Comparison of ENCODE assay signal across 9 cellular contexts in genomic region chr2:209771474-209772292, GRCh38. TPM values are rescaled to one million over a fixed set of nuclear protein-coding genes. Genes with fewer than 3 reads are reported as not detected.
DNase-seq lines count a peak whose midpoint lies in the region; ATAC-seq, FAIRE-seq and TF ChIP-seq lines count a peak whose summit lies in the region.
"Had no signal": no experiment of that assay in that cellular context is flagged by ENCODE, and none has a peak within 500 bp of the region (broad histone marks: within the 10 kb centered on the region; RNA-seq: fewer than 3 reads in every experiment).

TSS of gene UNC80 (plus strand) at chr2:209771832. CDS start at chr2:209772073, 241 bp downstream.

- H3K9me3 ChIP-seq in endothelial cell of umbilical vein (replicated peaks; ENCODE audit: control insufficient read depth, insufficient read depth, low read length) (no peaks in the 10 kb centered on the region), subcutaneous abdominal adipose tissue (ENCODE audit: control insufficient read depth in 5 of 5, low read length in 5 of 5) (no peaks in the 10 kb centered on the region)
- H3K9me3 ChIP-seq: Caco-2 had no signal

- H3K36me3 Mint-ChIP-seq in activated CD4-positive, alpha-beta T cell treated with anti-CD3 and anti-CD28 coated beads for 36 hours (ENCODE audit: low read depth), result no peaks in the 10 kb centered on the region
- no peaks in the 10 kb centered on the region for H3K36me3 Mint-ChIP-seq in HFFc6 (ENCODE audit: low read depth)

- H3K4me1 ChIP-seq in endothelial cell of umbilical vein (ENCODE audit: control insufficient read depth, extremely low read depth, insufficient read depth, low read length) (peaks cover 3% of the 10 kb centered on the region), subcutaneous abdominal adipose tissue (ENCODE audit: control insufficient read depth in 5 of 5, insufficient read depth in 5 of 5, low read length in 5 of 5) (peaks cover 0 to 7% (median 5%) of the 10 kb centered on the region in 5 donors)
- H3K4me1 ChIP-seq: Caco-2 had no signal

- POLR2A ChIA-PET in activated CD4-positive, alpha-beta T cell treated with anti-CD3 and anti-CD28 coated beads for 36 hours (lab: Charles Lee), result no interaction called here
- POLR2A ChIA-PET in endothelial cell of umbilical vein (lab: Charles Lee), result no interaction called here

- H3K9ac ChIP-seq in endothelial cell of umbilical vein (replicated peaks; ENCODE audit: extremely low read depth, insufficient read depth, low read length) (no peak within 1 kb of the TSS), subcutaneous abdominal adipose tissue (ENCODE audit: low read length in 5 of 5) (no peak within 1 kb of the TSS)

- no peak within 1 kb of the TSS for H3K4me3 Mint-ChIP-seq in activated CD4-positive, alpha-beta T cell treated with anti-CD3 and anti-CD28 coated beads for 36 hours
- no peak within 1 kb of the TSS for H3K4me3 Mint-ChIP-seq in HFFc6

- no peak for TF ChIP-seq POLR2A in endothelial cell of umbilical vein (IDR thresholded peaks at IDR 0.05; ENCODE audit: low read depth, low read length)

- no peak within 1 kb of the TSS for H3K27ac Mint-ChIP-seq in activated CD4-positive, alpha-beta T cell treated with anti-CD3 and anti-CD28 coated beads for 36 hours
- H3K27ac Mint-ChIP-seq in HFFc6, result no peak within 1 kb of the TSS

- ATAC-seq in activated CD4-positive, alpha-beta T cell treated with anti-CD3 and anti-CD28 coated beads for 36 hours, result no peak

- no peaks in the 10 kb centered on the region for H4K20me1 ChIP-seq in endothelial cell of umbilical vein (replicated peaks; ENCODE audit: control insufficient read depth, extremely low read depth, insufficient read depth, low read length)

- H3K4me3 ChIP-seq in endothelial cell of umbilical vein (replicated peaks in 1 of 3; ENCODE audit: insufficient read depth in 1 of 3, low read depth in 1 of 3, low read length in 3 of 3) (peak within 1 kb of the TSS in 2 of 3 experiments; percentile 11 to 17), subcutaneous abdominal adipose tissue (ENCODE audit: low read depth in 1 of 5, low read length in 5 of 5) (peak within 1 kb of the TSS in 4 of 5 donors; percentile 14 to 47 (median 42))

- no peaks in the 10 kb centered on the region for H3K36me3 ChIP-seq in endothelial cell of umbilical vein (ENCODE audit: control insufficient read depth in 2 of 2, extremely low read depth in 1 of 2, insufficient read depth in 2 of 2, low read length in 2 of 2)
- H3K36me3 ChIP-seq in subcutaneous abdominal adipose tissue (ENCODE audit: control insufficient read depth in 5 of 5, insufficient read depth in 5 of 5, low read length in 5 of 5), result no peaks in the 10 kb centered on the region

- peaks cover 4 to 11% of the 10 kb centered on the region in 2 experiments for H3K27me3 ChIP-seq in endothelial cell of umbilical vein (ENCODE audit: control insufficient read depth in 2 of 2, insufficient read depth in 2 of 2, low read length in 2 of 2)
- peaks cover 0 to 10% (median 6%) of the 10 kb centered on the region in 5 donors for H3K27me3 ChIP-seq in subcutaneous abdominal adipose tissue (ENCODE audit: control insufficient read depth in 5 of 5, insufficient read depth in 4 of 5, low read length in 5 of 5)

- peak; percentile 37 for FAIRE-seq in endothelial cell of umbilical vein (lab: Jason Lieb, UNC)

- DNase-seq in activated CD4-positive, alpha-beta T cell treated with anti-CD3 and anti-CD28 coated beads for 36 hours, result peak; percentile 57
- no peak for DNase-seq in activated CD4-positive, alpha-beta T cell treated with anti-CD3 and anti-CD28 coated beads, Interleukin-2, amount 50 U/mL, for 1 hour
- peak; percentile 61 for DNase-seq in HuH-7.5 (ENCODE audit: low spot score)
- DNase-seq in T1000 (lab: John Stamatoyannopoulos, UW), result peak; percentile 54
- peak; percentile 62 for DNase-seq in endothelial cell of umbilical vein (ENCODE audit: low read depth, low spot score)
- peak; percentile 60 to 67 for DNase-seq in lung microvascular endothelial cell (ENCODE audit: low read depth in 2 of 2)
- no peak for DNase-seq in HFFc6

- peaks cover 23% of the 10 kb centered on the region for H3K27me3 Mint-ChIP-seq in activated CD4-positive, alpha-beta T cell treated with anti-CD3 and anti-CD28 coated beads for 36 hours
- peaks cover 7% of the 10 kb centered on the region for H3K27me3 Mint-ChIP-seq in HFFc6 (ENCODE audit: insufficient read depth)

- peak within 1 kb of the TSS; percentile 47 for H2AFZ ChIP-seq in endothelial cell of umbilical vein (ENCODE audit: low read depth, low read length)

- no peak for TF ChIP-seq CTCF in endothelial cell of umbilical vein (IDR thresholded peaks at IDR 0.05; ENCODE audit: extremely low read depth in 1 of 2, insufficient read depth in 1 of 2, low read depth in 1 of 2, low read length in 2 of 2)
- TF ChIP-seq CTCF in HFFc6 (IDR thresholded peaks at IDR 0.05), result no peak

- no peaks in the 10 kb centered on the region for H3K4me1 Mint-ChIP-seq in activated CD4-positive, alpha-beta T cell treated with anti-CD3 and anti-CD28 coated beads for 36 hours
- H3K4me1 Mint-ChIP-seq in HFFc6 (ENCODE audit: low read depth), result no peaks in the 10 kb centered on the region

- no peaks in the 10 kb centered on the region for H3K9me3 Mint-ChIP-seq in activated CD4-positive, alpha-beta T cell treated with anti-CD3 and anti-CD28 coated beads for 36 hours (ENCODE audit: low read depth)
- no peaks in the 10 kb centered on the region for H3K9me3 Mint-ChIP-seq in HFFc6

- H3K4me2 ChIP-seq in endothelial cell of umbilical vein (ENCODE audit: insufficient read depth, low read length), result peak within 1 kb of the TSS; percentile 52

- no peaks in the 10 kb centered on the region for H3K9me1 ChIP-seq in endothelial cell of umbilical vein (replicated peaks; ENCODE audit: control insufficient read depth, extremely low read depth, insufficient read depth, low read length)

- CTCF ChIA-PET in activated CD4-positive, alpha-beta T cell treated with anti-CD3 and anti-CD28 coated beads for 36 hours (lab: Charles Lee), result interaction anchor here (0.7 kb wide), 1 partner anchor 394 kb away, joined by 3 read pairs; no protein-coding TSS in a partner anchor
- CTCF ChIA-PET in endothelial cell of umbilical vein (lab: Charles Lee), result interaction anchor here (0.7 to 2.8 kb wide), 7 partner anchors 15 to 437 kb away, joined by 3 to 11 read pairs (median 3); partner anchors contain the start of gene MAP2

- H3K27ac ChIP-seq in endothelial cell of umbilical vein (ENCODE audit: insufficient read depth, low read depth, low read length) (no peak within 1 kb of the TSS), subcutaneous abdominal adipose tissue (ENCODE audit: low read depth, low read length) (no peak within 1 kb of the TSS)

- intact Hi-C loops in activated CD4-positive, alpha-beta T cell treated with anti-CD3 and anti-CD28 coated beads for 36 hours (cut with DNase I, micrococcal nuclease), result no loop called here
- intact Hi-C loops in endothelial cell of umbilical vein (cut with micrococcal nuclease), result no loop called here

- BruUV-seq in endothelial cell of umbilical vein (replicated peaks; lab: Mats Ljungman, UMichigan), result no TSS peak

- dilution Hi-C loops in endothelial cell of umbilical vein (cut with MboI; ENCODE audit: extremely low pct_ligation_motif_present, low sequenced_read_pairs), result no loop called here

- no peaks in the 10 kb centered on the region for H3K79me2 ChIP-seq in endothelial cell of umbilical vein (ENCODE audit: control insufficient read depth, insufficient read depth, low read length)

TF ChIP-seq in endothelial cell of umbilical vein, 7 proteins besides CTCF, POLR2A, EP300 and RAD21:
- TF ChIP-seq EZH2 (IDR thresholded peaks at IDR 0.05; ENCODE audit: borderline replicate concordance, low read depth, low read length, severe bottlenecking) (peak; percentile 54), JUN (IDR thresholded peaks at IDR 0.05; ENCODE audit: borderline replicate concordance, insufficient read depth, insufficient read length, low read depth) (no peak)

RNA-seq across cellular contexts. Expression of gene UNC80, which starts in this region (rescaled TPM):
- total RNA-seq in activated CD4-positive, alpha-beta T cell treated with anti-CD3 and anti-CD28 coated beads for 36 hours, result not detected
- total RNA-seq in endothelial cell of umbilical vein, result not detected in 2 replicates
- not detected in 2 replicates for polyA plus RNA-seq in endothelial cell of umbilical vein
- not detected in 2 replicates for polyA plus RNA-seq in endothelial cell of umbilical vein (2011; cell fraction: cytosol; rRNA removed)
- polyA plus RNA-seq in endothelial cell of umbilical vein (2011; cell fraction: nucleus; rRNA removed), result 0.01 TPM in 1 of 2 replicates, not detected in the other
- polyA plus RNA-seq in endothelial cell of umbilical vein (2012), result not detected in 2 replicates
- polyA minus RNA-seq in endothelial cell of umbilical vein, result not detected in 2 replicates
- not detected for polyA minus RNA-seq in endothelial cell of umbilical vein (2011; cell fraction: cytosol; rRNA and poly(A)+ RNA removed)
- polyA minus RNA-seq in endothelial cell of umbilical vein (2011; cell fraction: nucleus; rRNA and poly(A)+ RNA removed), result not detected in 2 replicates
- total RNA-seq in lung microvascular endothelial cell, result 0.20 and 0.65 TPM in 2 replicates
- not detected for total RNA-seq in HFFc6 (2021; fragmentation: NEBNext Ultra II Directional; extraction: Animal tissue kit (Norgen Biotek cat#: 25700))
- total RNA-seq: Caco-2 had no signal

Comparison
In these comparisons a context has a peak if more than half of its experiments do, and no peak if none do; other contexts are left out.
1. Peak in DNase-seq in activated CD4-positive, alpha-beta T cell treated with anti-CD3 and anti-CD28 coated beads for 36 hours; RNA of the gene not detected or under 1 TPM.
2. Peak in DNase-seq, H3K4me3 ChIP-seq and H3K4me2 ChIP-seq in endothelial cell of umbilical vein; RNA of the gene not detected or under 1 TPM.
3. Peak in DNase-seq in lung microvascular endothelial cell; RNA of the gene not detected or under 1 TPM.
4. DNase-seq: peak in HuH-7.5 (single experiment) and T1000 (single experiment); none in activated CD4-positive, alpha-beta T cell treated with anti-CD3 and anti-CD28 coated beads, Interleukin-2, amount 50 U/mL, for 1 hour (single experiment) and HFFc6 (single experiment).